Comparison of ENCODE assay signal across 25 cellular contexts in genomic region chr19:3768748-3769099, GRCh38. TPM values are rescaled to one million over a fixed set of nuclear protein-coding genes. Genes with fewer than 3 reads are reported as not detected.
DNase-seq lines count a peak whose midpoint lies in the region; ATAC-seq and TF ChIP-seq lines count a peak whose summit lies in the region.
"Had no signal": no experiment of that assay in that cellular context is flagged by ENCODE, and none has a peak within 500 bp of the region (broad histone marks: within the 10 kb centered on the region; RNA-seq: fewer than 3 reads in every experiment).

No MANE protein-coding gene starts in this region.

- POLR2A ChIA-PET in HEK293 (lab: Yijun Ruan, JAX) = no interaction called here
- POLR2A ChIA-PET in WTC11 (lab: Charles Lee) = no interaction called here

- H3K27me3 ChIP-seq in right lobe of liver = no peaks in the 10 kb centered on the region
- H3K27me3 ChIP-seq: BLaER1, MG63, SJSA1 had no signal

- H3K4me3 ChIP-seq in HEK293 (ENCODE audit: low read depth, low read length) = no peak overlapping the region
- no peak overlapping the region for H3K4me3 ChIP-seq in right lobe of liver
- H3K4me3 ChIP-seq: BLaER1, MG63, SJSA1 had no signal

- CTCF ChIA-PET in HEK293 (lab: Yijun Ruan, JAX) = no interaction called here
- CTCF ChIA-PET in WTC11 (lab: Charles Lee) = interaction anchor here (0.6 to 2.7 kb wide), 3 partner anchors 17 to 80 kb away, joined by 3 to 9 read pairs (median 3); no protein-coding TSS in a partner anchor

- H3K4me3 Mint-ChIP-seq in activated CD4-positive, alpha-beta T cell treated with anti-CD3 and anti-CD28 coated beads, Interleukin-2, amount 10 ng/mL, durations not matched to agents 24 days and 14 days = no peak overlapping the region
- H3K4me3 Mint-ChIP-seq in WTC11 = no peak overlapping the region
- H3K4me3 Mint-ChIP-seq in endothelial cell (ENCODE audit: unreplicated experiment) = peak overlapping the region; percentile 73

- ATAC-seq in WTC11 (no peak), HG03565 (IDR thresholded peaks at IDR 0.05; ENCODE audit: unreplicated experiment) (no peak), HG03139 (IDR thresholded peaks at IDR 0.05; ENCODE audit: unreplicated experiment) (no peak), right lobe of liver (no peak)

- peaks cover 7% of the 10 kb centered on the region for H3K4me1 Mint-ChIP-seq in activated CD4-positive, alpha-beta T cell treated with anti-CD3 and anti-CD28 coated beads, Interleukin-2, amount 10 ng/mL, durations not matched to agents 24 days and 14 days
- H3K4me1 Mint-ChIP-seq in WTC11 = peaks cover 5% of the 10 kb centered on the region
- no peaks in the 10 kb centered on the region for H3K4me1 Mint-ChIP-seq in endothelial cell (ENCODE audit: unreplicated experiment)

- WGBS in right lobe of liver (ENCODE audit: insufficient coverage, low coverage, low lambda C conversion rate, missing lambda C conversion rate) = 78% methylated on average over 4 of the region's 7 CpGs

- TF ChIP-seq POLR2A in right lobe of liver (IDR thresholded peaks at IDR 0.05) = no peak

- H3K27me3 Mint-ChIP-seq in activated CD4-positive, alpha-beta T cell treated with anti-CD3 and anti-CD28 coated beads, Interleukin-2, amount 10 ng/mL, durations not matched to agents 24 days and 14 days = no peaks in the 10 kb centered on the region
- H3K27me3 Mint-ChIP-seq in WTC11 (ENCODE audit: low read depth) = no peaks in the 10 kb centered on the region
- peaks cover 9% of the 10 kb centered on the region for H3K27me3 Mint-ChIP-seq in endothelial cell (ENCODE audit: unreplicated experiment)
- H3K27me3 Mint-ChIP-seq: CD4-positive, CD25-positive, alpha-beta regulatory T cell had no signal

- peak overlapping the region; percentile 31 for H3K27ac Mint-ChIP-seq in activated CD4-positive, alpha-beta T cell treated with anti-CD3 and anti-CD28 coated beads, Interleukin-2, amount 10 ng/mL, durations not matched to agents 24 days and 14 days
- H3K27ac Mint-ChIP-seq in WTC11 = no peak overlapping the region; the same call in 1 of the 2 replicates
- no peak overlapping the region for H3K27ac Mint-ChIP-seq in endothelial cell (ENCODE audit: unreplicated experiment)
- H3K27ac Mint-ChIP-seq: CD4-positive, CD25-positive, alpha-beta regulatory T cell had no signal

- H3K36me3 ChIP-seq in HEK293 (ENCODE audit: control insufficient read depth in 2 of 2, insufficient read depth in 1 of 2, low read length in 2 of 2) (peaks cover 0 to 21% of the 10 kb centered on the region in 2 experiments; a peak in 2 of 3 replicates), right lobe of liver (peaks cover 0 to 20% (median 0%) of the 10 kb centered on the region in 4 donors)
- H3K36me3 ChIP-seq: MG63 had no signal

- intact Hi-C loops in activated CD4-positive, alpha-beta T cell treated with anti-CD3 and anti-CD28 coated beads, Interleukin-2, amount 10 ng/mL, durations not matched to agents 24 days and 14 days (cut with micrococcal nuclease) = no loop called here
- intact Hi-C loops in right lobe of liver (cut with DNase I) = no loop called here

- no peak for TF ChIP-seq CTCF in HEK293 (tag by site-specific recombination; IDR thresholded peaks at IDR 0.05)
- no peak for TF ChIP-seq CTCF in WTC11 (IDR thresholded peaks at IDR 0.05)
- TF ChIP-seq CTCF in endothelial cell (IDR thresholded peaks at IDR 0.05; ENCODE audit: unreplicated experiment) = no peak
- no peak for TF ChIP-seq CTCF in right lobe of liver (IDR thresholded peaks at IDR 0.05)

- H3K9me3 Mint-ChIP-seq in activated CD4-positive, alpha-beta T cell treated with anti-CD3 and anti-CD28 coated beads, Interleukin-2, amount 10 ng/mL, durations not matched to agents 24 days and 14 days = no peaks in the 10 kb centered on the region
- no peaks in the 10 kb centered on the region for H3K9me3 Mint-ChIP-seq in WTC11
- no peaks in the 10 kb centered on the region for H3K9me3 Mint-ChIP-seq in endothelial cell (ENCODE audit: unreplicated experiment)
- H3K9me3 Mint-ChIP-seq: CD4-positive, CD25-positive, alpha-beta regulatory T cell had no signal

- peaks cover 17% of the 10 kb centered on the region for H3K36me3 Mint-ChIP-seq in activated CD4-positive, alpha-beta T cell treated with anti-CD3 and anti-CD28 coated beads, Interleukin-2, amount 10 ng/mL, durations not matched to agents 24 days and 14 days (ENCODE audit: low read depth)
- peaks cover 5% of the 10 kb centered on the region for H3K36me3 Mint-ChIP-seq in WTC11
- peaks cover 8% of the 10 kb centered on the region for H3K36me3 Mint-ChIP-seq in endothelial cell (ENCODE audit: low read depth, unreplicated experiment)

- H3K27ac ChIP-seq in HEK293 (ENCODE audit: extremely low read depth, low read depth, low read length) = no peak overlapping the region
- no peak overlapping the region for H3K27ac ChIP-seq in right lobe of liver
- H3K27ac ChIP-seq: BLaER1, SJSA1 had no signal

- no peaks in the 10 kb centered on the region for H3K4me1 ChIP-seq in HEK293 (ENCODE audit: control insufficient read depth, insufficient read depth, low read length)
- H3K4me1 ChIP-seq in right lobe of liver = no peaks in the 10 kb centered on the region
- H3K4me1 ChIP-seq: SJSA1 had no signal

- no peaks in the 10 kb centered on the region for H3K9me3 ChIP-seq in HEK293 (ENCODE audit: control insufficient read depth, insufficient read depth, low read depth, low read length)
- H3K9me3 ChIP-seq in right lobe of liver = no peaks in the 10 kb centered on the region
- H3K9me3 ChIP-seq: BLaER1, MG63, SJSA1 had no signal

- no peak for DNase-seq in activated CD4-positive, alpha-beta T cell treated with anti-CD3 and anti-CD28 coated beads, Interleukin-2, amount 10 ng/mL, durations not matched to agents 24 days and 14 days
- DNase-seq in activated CD4-positive, alpha-beta T cell treated with anti-CD3 and anti-CD28 coated beads for 1 hour = no peak
- DNase-seq in WTC11 (ENCODE audit: low spot score) (no peak), endothelial cell (ENCODE audit: low spot score) (no peak), right lobe of liver (no peak)
- DNase-seq: CD4-positive, CD25-positive, alpha-beta regulatory T cell; DMS153; KBM-7; MG63; NCI-H1105 treated with DMSO at 0.1 percent for 48 hours; NCI-H146; NCI-H1930; NCI-H2107; NCI-H446; NCI-H774 had no signal

TF ChIP-seq in HEK293, 187 proteins besides CTCF, POLR2A, EP300 and RAD21 (continues in another document):
- TF ChIP-seq SP2 (tag by site-specific recombination; IDR thresholded peaks at IDR 0.05) (no peak), KLF8 (tag by site-specific recombination; IDR thresholded peaks at IDR 0.05) (peak; percentile 35; the same call in 1 of the 2 replicates), SCRT1 (tag by site-specific recombination; IDR thresholded peaks at IDR 0.05; ENCODE audit: borderline replicate concordance) (no peak), MEIS1 (CRISPR knock-in tag; IDR thresholded peaks at IDR 0.05; ENCODE audit: borderline replicate concordance) (no peak), KLF7 (tag by site-specific recombination; IDR thresholded peaks at IDR 0.05; ENCODE audit: borderline replicate concordance) (peak; percentile 53; the same call in 1 of the 2 replicates), EGR2 (tag by site-specific recombination; IDR thresholded peaks at IDR 0.05; ENCODE audit: low read depth) (0 out of 2 replicates have a peak, but pooled peaks have one; percentile 31), ZNF529 (tag by site-specific recombination; IDR thresholded peaks at IDR 0.05; ENCODE audit: insufficient replicate concordance) (no peak), ZNF24 (tag by site-specific recombination; IDR thresholded peaks at IDR 0.05) (no peak), ZNF623 (tag by site-specific recombination; IDR thresholded peaks at IDR 0.05) (peak; percentile 99), ZNF202 (tag by site-specific recombination; IDR thresholded peaks at IDR 0.05; ENCODE audit: borderline replicate concordance) (no peak)

TF ChIP-seq in WTC11, 78 proteins besides CTCF, POLR2A, EP300 and RAD21:
- TF ChIP-seq ZMAT4 (CRISPR knock-in tag; IDR thresholded peaks at IDR 0.05) (no peak), GTF2I (CRISPR knock-in tag; conservative IDR thresholded peaks at IDR 0.05) (0 out of 2 replicates have a peak, but pooled peaks have one; percentile 38), ESRRA (CRISPR knock-in tag; IDR thresholded peaks at IDR 0.05; ENCODE audit: borderline replicate concordance) (no peak)

RNA-seq across cellular contexts. Expression of gene RAX2, which starts 3.3 kb away (rescaled TPM):
- not detected in 2 replicates for total RNA-seq in activated CD4-positive, alpha-beta T cell treated with anti-CD3 and anti-CD28 coated beads, Interleukin-2, amount 10 ng/mL, durations not matched to agents 24 days and 14 days
- total RNA-seq in WTC11 (2021) (0.09 TPM in 1 of 3 replicates, not detected in the others), endothelial cell (ENCODE audit: unreplicated experiment) (not detected), right lobe of liver (not detected)
- total RNA-seq: A172; CD4-positive, CD25-positive, alpha-beta regulatory T cell; Daoy; G401; H7; LHCN-M2; SJSA1 had no signal

RNA-seq across cellular contexts. Expression of gene MRPL54, which starts 6.2 kb away (rescaled TPM):
- total RNA-seq in activated CD4-positive, alpha-beta T cell treated with anti-CD3 and anti-CD28 coated beads, Interleukin-2, amount 10 ng/mL, durations not matched to agents 24 days and 14 days = 91.4 and 96.6 TPM in 2 replicates
- total RNA-seq in WTC11 (2021) (60.9 to 65.3 TPM (median 62.3 TPM) in 3 replicates), endothelial cell (ENCODE audit: unreplicated experiment) (26.7 TPM), right lobe of liver (10 to 100 TPM; 52.5 to 81.2 (median 61.9) TPM)

RNA-seq across cellular contexts. Expression of gene APBA3, which starts 7.2 kb away (rescaled TPM):
- 41.5 and 48.7 TPM in 2 replicates for total RNA-seq in activated CD4-positive, alpha-beta T cell treated with anti-CD3 and anti-CD28 coated beads, Interleukin-2, amount 10 ng/mL, durations not matched to agents 24 days and 14 days
- total RNA-seq in WTC11 (2021) (27.5 to 29.6 TPM (median 28.1 TPM) in 3 replicates), endothelial cell (ENCODE audit: unreplicated experiment) (23.8 TPM), right lobe of liver (10 to 100 TPM; 10.1 to 24.1 (median 12.6) TPM)

RNA-seq across cellular contexts. Expression of gene MATK, which starts 17.5 kb away (rescaled TPM):
- 31.6 and 32.3 TPM in 2 replicates for total RNA-seq in activated CD4-positive, alpha-beta T cell treated with anti-CD3 and anti-CD28 coated beads, Interleukin-2, amount 10 ng/mL, durations not matched to agents 24 days and 14 days
- total RNA-seq in WTC11 (2021) = 26.1 to 29.0 TPM (median 28.3 TPM) in 3 replicates
- 10.9 TPM for total RNA-seq in endothelial cell (ENCODE audit: unreplicated experiment)
- 1 to 10 TPM in 3 of 6 experiments, under 1 TPM in 3; 0.49 to 2.5 (median 0.90) TPM for total RNA-seq in right lobe of liver
- total RNA-seq: LHCN-M2, SJSA1 had no signal
